In genomic region chr15:78751602-78751979, GRCh38 we compare ENCODE assay signal across 8 cellular contexts.
"Had no signal": no experiment of that assay in that cellular context is flagged by ENCODE, and none has a peak within 500 bp of the region (broad histone marks: within the 10 kb centered on the region; RNA-seq: fewer than 3 reads in every experiment).

No MANE protein-coding gene starts in this region.

- H3K27me3 ChIP-seq: esophagus muscularis mucosa, gastrocnemius medialis, testis had no signal

- H3K27ac Mint-ChIP-seq: type B pancreatic cell, WTC11 had no signal

- H2AFZ ChIP-seq: parathyroid adenoma had no signal

- H3K36me3 Mint-ChIP-seq: naive thymus-derived CD4-positive, alpha-beta T cell; type B pancreatic cell; WTC11 had no signal

- H3K9me3 Mint-ChIP-seq: naive thymus-derived CD4-positive, alpha-beta T cell; type B pancreatic cell; WTC11 had no signal

- H3K27me3 Mint-ChIP-seq: naive thymus-derived CD4-positive, alpha-beta T cell had no signal

- H3K4me1 ChIP-seq: parathyroid adenoma, testis had no signal

- H3K9me3 ChIP-seq: esophagus muscularis mucosa, gastrocnemius medialis, testis had no signal

- H3K79me2 ChIP-seq: parathyroid adenoma had no signal

- H3K9ac ChIP-seq: parathyroid adenoma had no signal

- H3K27ac ChIP-seq: parathyroid adenoma, testis had no signal

- H3K36me3 ChIP-seq: esophagus muscularis mucosa, gastrocnemius medialis had no signal

- H3K4me3 ChIP-seq: testis had no signal

- H3K4me2 ChIP-seq: smooth muscle cell had no signal
